1 cellular context compared by ENCODE assay signal in genomic region chrX:50996930-50997329, GRCh38.
TF ChIP-seq lines count a peak whose summit lies in the region.

No MANE protein-coding gene starts in this region.

TF ChIP-seq in K562, 482 proteins besides CTCF, POLR2A, EP300 and RAD21 (continued from another document):
- TF ChIP-seq RREB1 (CRISPR knock-in tag; IDR thresholded peaks at IDR 0.05), result no peak
- no peak for TF ChIP-seq SP1 (CRISPR knock-in tag; IDR thresholded peaks at IDR 0.05)
- no peak for TF ChIP-seq EWSR1 (IDR thresholded peaks at IDR 0.05; ENCODE audit: borderline replicate concordance, low read depth, partially characterized antibody)
- no peak for TF ChIP-seq ARNT (IDR thresholded peaks at IDR 0.05)
- no peak for TF ChIP-seq ID3 (CRISPR knock-in tag; IDR thresholded peaks at IDR 0.05)
- TF ChIP-seq ID3 (tag; IDR thresholded peaks at IDR 0.05), result no peak
- no peak for TF ChIP-seq TEAD4 (IDR thresholded peaks at IDR 0.05; ENCODE audit: low read length)
- TF ChIP-seq TEAD4 (CRISPR knock-in tag; IDR thresholded peaks at IDR 0.05; ENCODE audit: borderline replicate concordance), result no peak
